Comparison of ENCODE assay signal across 8 cellular contexts in the genomic region with DNA sequence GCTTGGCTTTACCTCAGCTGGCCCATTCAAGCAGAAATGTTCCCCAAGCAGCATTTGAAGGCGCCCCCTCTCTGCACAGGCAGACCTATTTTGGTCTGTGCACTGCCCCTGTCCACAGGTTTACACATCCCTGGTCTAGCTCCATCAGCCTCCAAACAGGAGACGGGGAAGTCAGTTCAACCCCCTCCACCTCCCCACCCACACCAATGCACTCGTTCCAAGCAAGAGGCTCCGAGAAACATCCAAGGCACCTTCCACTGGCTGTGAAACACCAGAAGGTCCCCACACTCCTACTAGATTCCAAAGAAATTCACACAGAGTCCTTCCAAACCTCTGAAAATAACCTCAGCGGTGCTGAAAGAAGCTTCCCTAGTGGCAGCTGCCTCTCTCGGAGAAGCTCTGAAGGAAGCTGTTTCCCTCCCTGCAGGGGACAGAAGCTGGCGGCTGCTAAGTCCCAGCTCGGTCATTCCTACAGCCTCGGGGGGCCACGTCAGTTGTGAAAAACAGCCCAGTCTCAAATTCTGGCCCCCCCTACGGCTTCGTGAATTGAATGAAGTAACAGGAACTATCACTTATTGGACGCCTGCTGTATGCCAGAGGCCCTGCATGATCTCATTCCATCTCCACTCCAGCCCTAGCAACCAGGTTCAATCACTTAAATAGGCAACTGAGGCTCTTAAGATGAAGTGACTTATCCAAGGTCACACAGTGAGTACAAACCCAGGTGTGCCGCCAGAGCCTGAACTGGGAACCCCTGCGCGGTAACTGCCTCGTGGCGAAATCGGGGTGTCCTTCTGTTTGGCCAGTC. TPM values are rescaled to one million over a fixed set of nuclear protein-coding genes. Genes with fewer than 3 reads are reported as not detected.
DNase-seq lines count a peak whose midpoint lies in the region; ATAC-seq and TF ChIP-seq lines count a peak whose summit lies in the region.

No MANE protein-coding gene starts in this region.

- H3K27ac Mint-ChIP-seq in activated B cell treated with CpG ODN at 0.5 μM for 24 hours: peak overlapping the region; percentile 75

- ATAC-seq in HG02588 (IDR thresholded peaks at IDR 0.05; ENCODE audit: unreplicated experiment): peak; percentile 1
- ATAC-seq in activated B cell treated with CpG ODN at 0.5 μM for 24 hours (ENCODE audit: low read depth): no peak

- POLR2A ChIA-PET in activated B cell treated with CpG ODN at 0.5 μM for 24 hours (lab: Charles Lee): interaction anchor here (0.7 to 5.5 kb wide), 5 partner anchors 14 to 1044 kb away, joined by 3 to 45 read pairs (median 3); partner anchors contain the start of genes DPM1, MOCS3 and RNF114

- in situ Hi-C loops in Caki2 (cut with HindIII; ENCODE audit: low pct_unique_long_range_greater_than_20kb, low sequenced_read_pairs): no loop called here

- CTCF ChIA-PET in activated B cell treated with CpG ODN at 0.5 μM for 24 hours (lab: Charles Lee): interaction anchor here (3.2 kb wide), 1 partner anchor 157 kb away, joined by 9 read pairs; no protein-coding TSS in a partner anchor

- TF ChIP-seq CTCF in activated B cell treated with CpG ODN at 0.5 μM for 24 hours (IDR thresholded peaks at IDR 0.05) (no peak), retinal pigment epithelial cell (conservative IDR thresholded peaks at IDR 0.05; ENCODE audit: low read depth, low read length) (peak; percentile 6)

- H3K9me3 Mint-ChIP-seq in activated B cell treated with CpG ODN at 0.5 μM for 24 hours: no peaks in the 10 kb centered on the region

- H3K36me3 Mint-ChIP-seq in activated B cell treated with CpG ODN at 0.5 μM for 24 hours (ENCODE audit: low read depth): peaks cover 21% of the 10 kb centered on the region

- H3K27me3 Mint-ChIP-seq in activated B cell treated with CpG ODN at 0.5 μM for 24 hours: no peaks in the 10 kb centered on the region

- DNase-seq in Caki2 (ENCODE audit: low read depth) (peak; percentile 25), activated B cell treated with CpG ODN at 0.5 μM for 24 hours (no peak), head of caudate nucleus (peak in 26 of 42 donors; percentile 26 to 71 (median 50)), retinal pigment epithelial cell (ENCODE audit: low read depth) (no peak), HK-2 (ENCODE audit: unreplicated experiment) (no peak), SW 1271 (lab: John Stamatoyannopoulos, UW) (no peak)
- no peak for DNase-seq in stimulated activated CD4-positive, alpha-beta T cell treated with anti-CD3 and anti-CD28 coated beads, Interleukin-2, amount 100 ng/mL, for 24 hours

- intact Hi-C loops in activated B cell treated with CpG ODN at 0.5 μM for 24 hours (cut with micrococcal nuclease) (loop anchor here (1.0 to 5.0 kb wide), 4 partner anchors 14 to 202 kb away; partner anchors contain the start of genes B4GALT5, RNF114 and SLC9A8), head of caudate nucleus (cut with DNase I) (no loop called here)

- H3K4me3 Mint-ChIP-seq in activated B cell treated with CpG ODN at 0.5 μM for 24 hours: peak overlapping the region; percentile 97

- H3K4me1 Mint-ChIP-seq in activated B cell treated with CpG ODN at 0.5 μM for 24 hours: peaks cover 34% of the 10 kb centered on the region

- peak overlapping the region; percentile 78 for H3K4me3 ChIP-seq in retinal pigment epithelial cell (ENCODE audit: low read length)

RNA-seq across cellular contexts. Expression of gene SPATA2, which starts 0.8 kb away (rescaled TPM):
- 2.8 and 4.2 TPM in 2 replicates for total RNA-seq in Caki2 (2014; rRNA removed; shearing (Covaris generic); ENCODE audit: low replicate concordance)
- 9.1 and 9.4 TPM in 2 replicates for total RNA-seq in activated B cell treated with CpG ODN at 0.5 μM for 24 hours

RNA-seq across cellular contexts. Expression of gene RNF114, which starts 21.7 kb away (rescaled TPM):
- 86.0 and 160 TPM in 2 replicates for total RNA-seq in Caki2 (2014; rRNA removed; shearing (Covaris generic); ENCODE audit: low replicate concordance)
- 56.5 and 56.6 TPM in 2 replicates for total RNA-seq in activated B cell treated with CpG ODN at 0.5 μM for 24 hours

Comparison
In these comparisons a context has a peak if more than half of its experiments do, and no peak if none do; other contexts are left out.
1. DNase-seq: peak in Caki2 (single experiment) and head of caudate nucleus (26 of 42); none in activated B cell treated with CpG ODN at 0.5 μM for 24 hours (single experiment), retinal pigment epithelial cell (single experiment), stimulated activated CD4-positive, alpha-beta T cell treated with anti-CD3 and anti-CD28 coated beads, Interleukin-2, amount 100 ng/mL, for 24 hours (0 of 2), HK-2 (single experiment) and SW 1271 (0 of 2).